8 cellular contexts compared by ENCODE assay signal in genomic region chr7:135211179-135211945, GRCh38. TPM values are rescaled to one million over a fixed set of nuclear protein-coding genes. Genes with fewer than 3 reads are reported as not detected.
DNase-seq lines count a peak whose midpoint lies in the region; ATAC-seq and TF ChIP-seq lines count a peak whose summit lies in the region.

TSS of gene WDR91 (minus strand) at chr7:135211526. CDS start at chr7:135211502, 24 bp downstream.

- TF ChIP-seq CTCF in heart right ventricle (IDR thresholded peaks at IDR 0.05) (peak in 2 of 9 donors; percentile 17 to 35), progenitor cell of endocrine pancreas (IDR thresholded peaks at IDR 0.05; ENCODE audit: unreplicated experiment) (no peak), upper lobe of right lung (IDR thresholded peaks at IDR 0.05) (no peak)

- no peaks in the 10 kb centered on the region for H3K9me3 ChIP-seq in heart right ventricle
- no peaks in the 10 kb centered on the region for H3K9me3 ChIP-seq in upper lobe of right lung

- H3K36me3 ChIP-seq in heart right ventricle: peaks cover 0 to 21% (median 0%) of the 10 kb centered on the region in 9 donors
- H3K36me3 ChIP-seq in upper lobe of right lung: no peaks in the 10 kb centered on the region

- H3K4me1 ChIP-seq in heart right ventricle (peaks cover 0 to 33% (median 14%) of the 10 kb centered on the region in 9 donors), upper lobe of right lung (peaks cover 35% of the 10 kb centered on the region)

- H3K27ac Mint-ChIP-seq in T-cell (peak within 1 kb of the TSS; percentile 96 to 98), progenitor cell of endocrine pancreas (peak within 1 kb of the TSS; percentile 97)

- CTCF ChIA-PET in T-cell (lab: Charles Lee): interaction anchor here (0.6 to 1.5 kb wide), 3 partner anchors 40 to 225 kb away, joined by 4 to 5 read pairs (median 5); partner anchors contain the start of genes AGBL3 (in 1 of the 2) and TMEM140 (in 1 of the 2)

- POLR2A ChIA-PET in T-cell (lab: Charles Lee): interaction anchor here (0.6 to 1.4 kb wide), 6 partner anchors 9 to 1727 kb away, joined by 3 to 6 read pairs (median 4); no protein-coding TSS in a partner anchor

- H3K27ac ChIP-seq in adipose tissue (ENCODE audit: low read depth, low read length) (peak within 1 kb of the TSS; percentile 84), heart right ventricle (peak within 1 kb of the TSS; percentile 62 to 93 (median 91)), upper lobe of right lung (peak within 1 kb of the TSS; percentile 95)

- ATAC-seq in HG02884 (IDR thresholded peaks at IDR 0.05; ENCODE audit: unreplicated experiment): peak; percentile 80
- peak; percentile 90 to 98 (median 94) for ATAC-seq in T-cell (replicated peaks in 1 of 4)
- ATAC-seq in heart right ventricle: peak; percentile 97 to 99 (median 98)
- ATAC-seq in upper lobe of right lung: peak; percentile 99

- H3K27me3 ChIP-seq in heart right ventricle: no peaks in the 10 kb centered on the region
- H3K27me3 ChIP-seq in upper lobe of right lung: no peaks in the 10 kb centered on the region

- DNase-seq in NCI-H146 (lab: John Stamatoyannopoulos, UW) (peak; percentile 92), T-cell (peak; percentile 86 to 98 (median 94)), heart right ventricle (peak; percentile 94 to 97), progenitor cell of endocrine pancreas (ENCODE audit: low spot score, unreplicated experiment) (peak; percentile 98), upper lobe of right lung (peak; percentile 98)

- intact Hi-C loops in heart right ventricle (cut with DNase I) (loop anchor here in 1 of 10 donors (2.0 kb wide), 1 partner anchor 41 kb away; the partner anchor contains the start of gene CYREN), upper lobe of right lung (cut with DNase I) (no loop called here)

- H3K27me3 Mint-ChIP-seq in T-cell (no peaks in the 10 kb centered on the region), progenitor cell of endocrine pancreas (no peaks in the 10 kb centered on the region)

- TF ChIP-seq POLR2A in GM15510 (IDR thresholded peaks at IDR 0.05; ENCODE audit: borderline replicate concordance, extremely low read depth, insufficient read length): peak; percentile 92

- H3K36me3 Mint-ChIP-seq in T-cell: peaks cover 1% of the 10 kb centered on the region
- H3K36me3 Mint-ChIP-seq in progenitor cell of endocrine pancreas (ENCODE audit: insufficient read depth): no peaks in the 10 kb centered on the region

- H3K4me3 ChIP-seq in heart right ventricle: peak within 1 kb of the TSS; percentile 73 to 99 (median 86)
- H3K4me3 ChIP-seq in upper lobe of right lung: peak within 1 kb of the TSS; percentile 87

- H3K4me3 Mint-ChIP-seq in T-cell (peak within 1 kb of the TSS; percentile 89 to 99 (median 93)), progenitor cell of endocrine pancreas (ENCODE audit: low read depth) (peak within 1 kb of the TSS; percentile 95)

- 0 to 1% (median 0%) methylated on average over 50 to 82 of the region's 82 CpGs for WGBS in adipose tissue, 3 donors
- 0% methylated on average over 69 to 82 of the region's 82 CpGs for WGBS in heart right ventricle, 2 donors

- H3K4me1 Mint-ChIP-seq in T-cell (peaks cover 36 to 44% (median 37%) of the 10 kb centered on the region in 3 donors), progenitor cell of endocrine pancreas (ENCODE audit: low read depth) (peaks cover 25% of the 10 kb centered on the region)

- no peaks in the 10 kb centered on the region for H3K9me3 Mint-ChIP-seq in T-cell
- no peaks in the 10 kb centered on the region for H3K9me3 Mint-ChIP-seq in progenitor cell of endocrine pancreas (ENCODE audit: low read depth)

RNA-seq across cellular contexts. Expression of gene WDR91, which starts in this region (rescaled TPM):
- total RNA-seq in T-cell (10 to 100 TPM; 28.1 to 41.2 (median 37.6) TPM), heart right ventricle (10 to 100 TPM in 1 of 10 donors, 1 to 10 TPM in 9; 3.0 to 10.4 (median 5.9) TPM), progenitor cell of endocrine pancreas (15.7 and 23.1 TPM in 2 replicates), upper lobe of right lung (30.0 TPM)
- polyA plus RNA-seq in adipose tissue (10 to 100 TPM in 1 of 3 donors, 1 to 10 TPM in 2; 7.3 to 18.4 (median 7.9) TPM), heart right ventricle (1 to 10 TPM; 3.7 to 8.6 TPM)

Comparison
In these comparisons a context has a peak if more than half of its experiments do, and no peak if none do; other contexts are left out.
1. Peak in every context shown above with its lines: DNase-seq, ATAC-seq, H3K4me3 ChIP-seq and H3K27ac ChIP-seq.